In the genomic region with DNA sequence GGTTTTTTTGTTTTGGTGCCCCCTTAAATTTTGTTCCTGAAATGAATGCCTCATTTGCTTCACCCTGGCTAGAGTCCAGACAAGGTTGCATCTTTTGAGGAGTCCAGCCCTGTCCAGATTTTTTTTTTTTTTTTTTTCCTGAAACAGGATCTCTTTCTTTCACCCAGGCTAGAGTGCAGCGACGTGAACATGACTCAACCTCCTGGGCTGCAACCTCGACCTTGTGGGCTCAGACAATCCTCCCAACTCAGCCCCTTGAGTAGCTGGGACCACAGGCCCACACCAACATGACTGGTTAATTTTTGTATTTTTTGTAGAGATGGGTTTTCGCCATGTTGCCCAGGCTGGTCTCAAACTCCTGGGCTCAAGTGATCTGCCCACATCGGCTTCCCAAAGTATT, we compare ENCODE assay signal across 23 cellular contexts.
A peak's percentile ranks its signal among the peaks of the same experiment; 100 is the strongest.
DNase-seq lines count a peak whose midpoint lies in the region; ATAC-seq lines count a peak whose summit lies in the region.
"Had no signal": no experiment of that assay in that cellular context is flagged by ENCODE, and none has a peak within 500 bp of the region (broad histone marks: within the 10 kb centered on the region; RNA-seq: fewer than 3 reads in every experiment).

No MANE protein-coding gene starts in this region.

- peak; percentile 16 for DNase-seq in ELF-1 (ENCODE audit: low read depth, low spot score)
- peak; percentile 20 for DNase-seq in HT1080 (ENCODE audit: low read depth)
- peak; percentile 26 for DNase-seq in astrocyte of the hippocampus (ENCODE audit: low read depth, low spot score)
- DNase-seq in amniotic stem cell (lab: John Stamatoyannopoulos, UW), result no peak
- no peak for DNase-seq in AG08395 (ENCODE audit: low spot score)
- DNase-seq: BE2C; C1 segment of cervical spinal cord; CD4-positive, alpha-beta memory T cell; CD4-positive, CD25-positive, alpha-beta regulatory T cell; CD8-positive, alpha-beta memory T cell; COR-L47; DMS 273 treated with DMSO at 0.1 percent for 48 hours; DMS153; DMS53; DMS79; DND-41; EL; GF-D8 had no signal

- H3K27ac ChIP-seq in mesodermal cell (ENCODE audit: low read depth, low read length, severe bottlenecking), result peak overlapping the region; percentile 74
- H3K27ac ChIP-seq: 22Rv1, A549, BLaER1 had no signal

- peaks cover 13% of the 10 kb centered on the region for H3K4me1 ChIP-seq in mesodermal cell (ENCODE audit: control insufficient read depth, insufficient read depth, low read length, poor library complexity, severe bottlenecking)
- H3K4me1 ChIP-seq: A549, BE2C, BLaER1 had no signal

- no peaks in the 10 kb centered on the region for H3K9me3 ChIP-seq in mesodermal cell (ENCODE audit: control insufficient read depth, low read length)
- H3K9me3 ChIP-seq: A549, BE2C, BLaER1 had no signal

- 83% methylated on average over 1 to 2 of the region's 5 CpGs for WGBS in mesodermal cell (ENCODE audit: insufficient coverage in 2 of 2), 2 experiments

- no peak for ATAC-seq in HG03521 (IDR thresholded peaks at IDR 0.05; ENCODE audit: unreplicated experiment)
- ATAC-seq: A549 had no signal

- no peaks in the 10 kb centered on the region for H3K36me3 ChIP-seq in mesodermal cell (ENCODE audit: control insufficient read depth, insufficient read depth, low read length)
- H3K36me3 ChIP-seq: BE2C, BLaER1 had no signal

- H3K4me3 ChIP-seq in mesodermal cell (ENCODE audit: extremely low read depth, insufficient read depth, low read length, poor library complexity, severe bottlenecking), result no peak overlapping the region
- H3K4me3 ChIP-seq: A549, BLaER1 had no signal

Comparison
In these comparisons a context has a peak if more than half of its experiments do, and no peak if none do; other contexts are left out.
1. DNase-seq: peak in ELF-1 (single experiment), HT1080 (single experiment) and astrocyte of the hippocampus (single experiment); none in amniotic stem cell (single experiment) and AG08395 (single experiment).